ENCODE assay signal across 1 cellular context in the genomic region with DNA sequence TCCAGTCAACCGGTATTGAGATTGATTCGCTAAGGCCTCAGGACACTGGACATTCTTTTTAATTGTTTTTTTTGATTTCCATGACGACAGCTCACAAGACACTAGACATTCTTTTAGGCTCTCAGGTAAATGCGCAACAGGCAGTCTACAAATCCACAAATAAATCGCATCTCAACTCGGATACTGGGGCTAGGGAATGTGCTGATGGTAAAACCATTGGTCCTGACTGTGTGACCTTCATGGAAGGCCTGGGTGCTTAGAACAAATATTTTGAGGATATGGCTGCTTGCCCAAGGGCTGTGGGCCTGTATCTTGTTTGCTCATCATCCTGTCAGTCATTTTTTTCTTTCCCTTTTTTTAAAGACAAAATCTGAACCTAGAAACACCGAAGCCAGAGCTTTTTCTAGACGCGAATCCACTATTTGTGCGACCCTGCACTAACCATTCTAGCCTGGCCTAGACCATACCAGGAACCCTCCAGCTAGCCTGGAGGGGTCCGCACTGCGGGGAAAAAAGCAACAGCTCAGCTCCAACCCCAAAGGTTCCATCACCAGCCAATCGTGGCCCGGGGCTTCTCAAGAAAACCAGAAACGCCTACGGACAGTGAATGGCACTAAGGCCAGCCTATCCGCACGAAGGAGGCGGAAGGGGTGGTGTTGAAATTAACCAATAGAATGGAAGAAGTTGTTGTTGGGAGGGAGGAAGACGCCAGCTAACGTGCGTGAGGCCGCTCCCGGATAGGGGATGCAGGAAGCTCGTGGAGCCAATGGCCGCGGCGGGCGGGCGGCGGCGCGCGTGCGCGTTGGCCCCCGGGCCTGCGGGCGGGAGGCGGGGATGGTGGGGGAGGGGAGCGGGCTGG.
A peak's percentile ranks its signal among the peaks of the same experiment; 100 is the strongest.
TF ChIP-seq lines count a peak whose summit lies in the region.

No MANE protein-coding gene starts in this region.

TF ChIP-seq in SK-N-SH, 30 proteins besides CTCF, POLR2A, EP300 and RAD21 (continued from another document):
- TF ChIP-seq, protein P1, sequence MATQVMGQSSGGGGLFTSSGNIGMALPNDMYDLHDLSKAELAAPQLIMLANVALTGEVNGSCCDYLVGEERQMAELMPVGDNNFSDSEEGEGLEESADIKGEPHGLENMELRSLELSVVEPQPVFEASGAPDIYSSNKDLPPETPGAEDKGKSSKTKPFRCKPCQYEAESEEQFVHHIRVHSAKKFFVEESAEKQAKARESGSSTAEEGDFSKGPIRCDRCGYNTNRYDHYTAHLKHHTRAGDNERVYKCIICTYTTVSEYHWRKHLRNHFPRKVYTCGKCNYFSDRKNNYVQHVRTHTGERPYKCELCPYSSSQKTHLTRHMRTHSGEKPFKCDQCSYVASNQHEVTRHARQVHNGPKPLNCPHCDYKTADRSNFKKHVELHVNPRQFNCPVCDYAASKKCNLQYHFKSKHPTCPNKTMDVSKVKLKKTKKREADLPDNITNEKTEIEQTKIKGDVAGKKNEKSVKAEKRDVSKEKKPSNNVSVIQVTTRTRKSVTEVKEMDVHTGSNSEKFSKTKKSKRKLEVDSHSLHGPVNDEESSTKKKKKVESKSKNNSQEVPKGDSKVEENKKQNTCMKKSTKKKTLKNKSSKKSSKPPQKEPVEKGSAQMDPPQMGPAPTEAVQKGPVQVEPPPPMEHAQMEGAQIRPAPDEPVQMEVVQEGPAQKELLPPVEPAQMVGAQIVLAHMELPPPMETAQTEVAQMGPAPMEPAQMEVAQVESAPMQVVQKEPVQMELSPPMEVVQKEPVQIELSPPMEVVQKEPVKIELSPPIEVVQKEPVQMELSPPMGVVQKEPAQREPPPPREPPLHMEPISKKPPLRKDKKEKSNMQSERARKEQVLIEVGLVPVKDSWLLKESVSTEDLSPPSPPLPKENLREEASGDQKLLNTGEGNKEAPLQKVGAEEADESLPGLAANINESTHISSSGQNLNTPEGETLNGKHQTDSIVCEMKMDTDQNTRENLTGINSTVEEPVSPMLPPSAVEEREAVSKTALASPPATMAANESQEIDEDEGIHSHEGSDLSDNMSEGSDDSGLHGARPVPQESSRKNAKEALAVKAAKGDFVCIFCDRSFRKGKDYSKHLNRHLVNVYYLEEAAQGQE (IDR thresholded peaks at IDR 0.05; ENCODE audit: low read depth, low read length), result peak; percentile 61; the same call in 1 of the 2 replicates
TF ChIP-seq in SK-N-SH: peak in this region for 11.
